1 cellular context compared by ENCODE assay signal in the genomic region with DNA sequence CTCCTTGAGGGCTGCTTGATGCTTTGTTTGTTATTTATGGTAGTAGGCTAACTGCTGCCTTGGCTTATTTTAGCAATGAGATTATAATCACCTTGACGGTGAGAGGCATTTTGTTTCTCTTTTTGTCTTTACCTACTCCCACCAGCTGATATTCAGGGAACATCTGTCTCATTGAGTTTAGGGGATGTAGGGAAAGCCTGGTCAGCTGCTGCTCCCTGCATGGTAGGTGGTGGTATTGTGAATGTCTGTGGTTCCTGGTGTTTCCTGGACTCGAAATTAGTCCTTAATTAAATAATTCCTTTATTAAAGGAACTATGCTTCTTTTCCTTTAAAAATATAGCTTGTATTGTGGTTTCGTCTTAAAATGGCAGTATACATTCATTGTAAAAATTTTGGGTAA.
TF ChIP-seq lines count a peak whose summit lies in the region.

No MANE protein-coding gene starts in this region.

TF ChIP-seq in SK-N-SH, 30 proteins besides CTCF, POLR2A, EP300 and RAD21 (continued from another document):
- no peak for TF ChIP-seq YY1 (IDR thresholded peaks at IDR 0.05; ENCODE audit: low read depth)
- TF ChIP-seq NRF1 (IDR thresholded peaks at IDR 0.05; ENCODE audit: low read depth, low read length) = no peak
- TF ChIP-seq ELF1 (IDR thresholded peaks at IDR 0.05) = no peak
- TF ChIP-seq PBX3 (IDR thresholded peaks at IDR 0.05) = no peak
- no peak for TF ChIP-seq EZH2phosphoT487 (IDR thresholded peaks at IDR 0.05; ENCODE audit: borderline replicate concordance, low read depth)
- TF ChIP-seq GABPA (IDR thresholded peaks at IDR 0.05; ENCODE audit: low read depth) = no peak
- no peak for TF ChIP-seq MEF2A (IDR thresholded peaks at IDR 0.05; ENCODE audit: borderline replicate concordance, low read depth)
